In genomic region chr20:48945840-48946514, GRCh38 we compare ENCODE assay signal across 1 cellular context.
TF ChIP-seq lines count a peak whose summit lies in the region.

No MANE protein-coding gene starts in this region.

TF ChIP-seq in GM23338, 12 proteins besides CTCF, POLR2A, EP300 and RAD21 (continued from another document):
- no peak for TF ChIP-seq ZNF462 (CRISPR knock-in tag; IDR thresholded peaks at IDR 0.05)
- TF ChIP-seq EZH2phosphoT487 (IDR thresholded peaks at IDR 0.05; ENCODE audit: unreplicated experiment): no peak
- TF ChIP-seq REST (IDR thresholded peaks at IDR 0.05; ENCODE audit: unreplicated experiment): no peak
- TF ChIP-seq EZH2 (IDR thresholded peaks at IDR 0.05; ENCODE audit: low read depth, unreplicated experiment): no peak
- no peak for TF ChIP-seq ETS1 (IDR thresholded peaks at IDR 0.05)
- TF ChIP-seq ZNF114 (CRISPR knock-in tag; IDR thresholded peaks at IDR 0.05): no peak
